Comparison of ENCODE assay signal across 8 cellular contexts in the genomic region with DNA sequence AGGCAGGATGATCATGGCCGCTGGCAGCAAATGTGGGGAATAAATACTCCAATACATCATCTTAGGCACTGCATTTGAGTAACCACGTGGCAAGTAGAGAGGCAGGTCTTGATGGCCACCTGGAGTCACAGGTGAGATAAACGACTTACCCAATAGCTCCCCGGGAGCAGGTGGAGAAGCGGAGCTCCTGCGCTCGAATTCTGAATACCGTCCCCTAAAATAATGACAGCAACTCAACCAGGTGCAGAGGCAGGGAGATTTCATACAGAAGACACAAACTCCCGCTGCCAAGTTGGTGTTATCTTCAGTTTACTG. TPM values are rescaled to one million over a fixed set of nuclear protein-coding genes. Genes with fewer than 3 reads are reported as not detected.
A peak's percentile ranks its signal among the peaks of the same experiment; 100 is the strongest.
DNase-seq lines count a peak whose midpoint lies in the region; ATAC-seq and TF ChIP-seq lines count a peak whose summit lies in the region.

No MANE protein-coding gene starts in this region.

- intact Hi-C loops in breast epithelium (cut with DNase I; ENCODE audit: low total_unique reads): no loop called here

- TF ChIP-seq CTCF in breast epithelium (IDR thresholded peaks at IDR 0.05): no peak

- H3K27ac ChIP-seq in breast epithelium: peak overlapping the region; percentile 99

- peak overlapping the region; percentile 76 for H3K9ac ChIP-seq in mucosa of stomach (ENCODE audit: low read length)

- H3K36me3 ChIP-seq in breast epithelium (no peaks in the 10 kb centered on the region), mucosa of stomach (ENCODE audit: control insufficient read depth, insufficient read depth, low read length) (no peaks in the 10 kb centered on the region)

- H3K27me3 ChIP-seq in breast epithelium: no peaks in the 10 kb centered on the region
- no peaks in the 10 kb centered on the region for H3K27me3 ChIP-seq in mucosa of stomach (ENCODE audit: control insufficient read depth, insufficient read depth, low read length)

- H3K4me3 ChIP-seq in breast epithelium (peak overlapping the region; percentile 61 to 77 (median 68)), mucosa of stomach (ENCODE audit: low read length) (peak overlapping the region; percentile 29)

- DNase-seq in COLO668 (lab: John Stamatoyannopoulos, UW; ENCODE audit: unreplicated experiment): peak; percentile 11
- peak; percentile 86 for DNase-seq in NCI-H146 (lab: John Stamatoyannopoulos, UW)
- no peak for DNase-seq in breast epithelium (ENCODE audit: low spot score in 2 of 2)
- DNase-seq in NCI-H1105 treated with DMSO at 0.1 percent for 48 hours (lab: John Stamatoyannopoulos, UW): no peak
- DNase-seq in GM19240 (ENCODE audit: insufficient read length, low spot score): no peak
- no peak for DNase-seq in glomerular visceral epithelial cell (ENCODE audit: extremely low spot score)

- no peak for TF ChIP-seq POLR2A in breast epithelium (IDR thresholded peaks at IDR 0.05)

- peaks cover 18 to 23% of the 10 kb centered on the region in 2 donors for H3K4me1 ChIP-seq in breast epithelium
- H3K4me1 ChIP-seq in mucosa of stomach (ENCODE audit: control insufficient read depth, insufficient read depth, low read length): peaks cover 34% of the 10 kb centered on the region

- ATAC-seq in HG03108 (IDR thresholded peaks at IDR 0.05; ENCODE audit: unreplicated experiment): no peak

- H3K9me3 ChIP-seq in breast epithelium: no peaks in the 10 kb centered on the region
- no peaks in the 10 kb centered on the region for H3K9me3 ChIP-seq in mucosa of stomach (ENCODE audit: control insufficient read depth, low read length)

RNA-seq across cellular contexts. Expression of gene SLC43A3, which starts 0.5 kb away (rescaled TPM):
- total RNA-seq in breast epithelium: 100 to 1,000 TPM; 104 to 130 (median 105) TPM

RNA-seq across cellular contexts. Expression of gene RTN4RL2, which starts 33.9 kb away (rescaled TPM):
- total RNA-seq in breast epithelium: 1 to 10 TPM in 2 of 3 donors, under 1 TPM in 1; 0.32 to 2.3 (median 1.8) TPM

RNA-seq across cellular contexts. Expression of gene PRG2, which starts 35.9 kb away (rescaled TPM):
- total RNA-seq in breast epithelium: 1 to 10 TPM in 1 of 3 donors, not detected in 2; 1.1 TPM

RNA-seq across cellular contexts. Expression of gene PRG3, which starts 45.4 kb away (rescaled TPM):
- total RNA-seq in breast epithelium: not detected

Comparison
In these comparisons a context has a peak if more than half of its experiments do, and no peak if none do; other contexts are left out.
1. DNase-seq: peak in COLO668 (single experiment) and NCI-H146 (single experiment); none in breast epithelium (0 of 2), NCI-H1105 treated with DMSO at 0.1 percent for 48 hours (single experiment), GM19240 (single experiment) and glomerular visceral epithelial cell (single experiment).